Comparison of ENCODE assay signal across 8 cellular contexts in the genomic region with DNA sequence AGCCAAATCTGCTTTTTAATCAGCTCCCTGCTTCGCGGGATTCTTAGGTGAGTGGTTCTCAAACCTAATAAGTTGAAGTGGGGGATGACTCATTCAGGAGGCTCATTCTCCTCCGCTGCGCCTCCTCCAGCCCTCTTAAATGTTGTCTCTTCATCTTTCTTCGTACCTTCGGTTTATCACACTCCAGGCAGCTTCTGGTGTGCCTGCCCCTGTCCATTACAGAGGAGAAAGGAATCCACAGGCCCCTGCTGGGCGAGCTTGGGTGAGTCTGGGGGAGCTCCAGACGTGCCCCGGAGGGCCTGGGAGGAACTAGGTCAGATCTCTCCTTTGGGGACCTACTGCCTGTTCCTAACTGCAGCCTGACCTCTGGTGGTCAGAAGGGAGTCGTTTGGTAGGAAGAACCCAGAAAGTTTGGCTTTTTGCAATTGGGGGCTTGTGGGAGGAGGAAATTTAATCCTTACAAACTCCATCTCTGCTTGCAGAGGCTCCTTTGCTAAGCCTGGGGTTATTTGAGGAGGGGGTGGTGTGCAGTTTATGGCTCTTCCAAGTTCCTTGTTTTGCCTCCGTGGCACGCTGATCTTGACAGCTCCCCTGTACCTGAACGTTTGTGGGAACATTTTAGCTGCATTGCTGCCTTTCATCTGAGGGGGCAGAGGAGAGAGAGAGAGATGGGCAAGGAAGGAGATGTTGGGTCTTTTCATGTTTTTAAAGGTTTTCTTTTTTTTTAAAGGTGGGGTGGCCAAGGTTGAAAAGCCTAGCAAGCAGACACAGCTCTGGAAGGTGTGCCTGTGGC.
DNase-seq lines count a peak whose midpoint lies in the region; ATAC-seq and TF ChIP-seq lines count a peak whose summit lies in the region.

No MANE protein-coding gene starts in this region.

- no peak for ATAC-seq in HG03439 (IDR thresholded peaks at IDR 0.05; ENCODE audit: unreplicated experiment)

- TF ChIP-seq CTCF in LNCaP clone FGC (IDR thresholded peaks at IDR 0.05; ENCODE audit: control insufficient read depth, extremely low read depth, insufficient read depth): peak; percentile 74

- no peak overlapping the region for H3K4me3 ChIP-seq in LNCaP clone FGC (ENCODE audit: low read depth, low read length)

- DNase-seq in stimulated activated CD4-positive, alpha-beta T cell treated with anti-CD3 and anti-CD28 coated beads, Interleukin-12 subunit alpha, Interleukin-12 subunit beta, amount 100 ng/mL, for 4 hours: peak; percentile 19
- no peak for DNase-seq in stimulated activated CD4-positive, alpha-beta T cell treated with anti-CD3 and anti-CD28 coated beads, Interleukin-4, amount 100 ng/mL, for 1 hour
- no peak for DNase-seq in LNCaP clone FGC (ENCODE audit: low read depth)
- peak; percentile 1 for DNase-seq in SKM-1 (lab: John Stamatoyannopoulos, UW; ENCODE audit: unreplicated experiment)
- DNase-seq in caudate nucleus (lab: John Stamatoyannopoulos, UW): peak in 47 of 61 donors; percentile 6 to 65 (median 35)
- DNase-seq in islet precursor cell: peak; percentile 98
- peak; percentile 50 for DNase-seq in stimulated activated CD8-positive, alpha-beta memory T cell treated with anti-CD3 and anti-CD28 coated beads, Interleukin-4, amount 100 ng/mL, for 48 hours

- H3K27ac ChIP-seq in caudate nucleus (ENCODE audit: low read depth, low read length): no peak overlapping the region

Comparison
In these comparisons a context has a peak if more than half of its experiments do, and no peak if none do; other contexts are left out.
1. DNase-seq: peak in stimulated activated CD4-positive, alpha-beta T cell treated with anti-CD3 and anti-CD28 coated beads, Interleukin-12 subunit alpha, Interleukin-12 subunit beta, amount 100 ng/mL, for 4 hours (single experiment), SKM-1 (single experiment), caudate nucleus (47 of 61), islet precursor cell (single experiment) and stimulated activated CD8-positive, alpha-beta memory T cell treated with anti-CD3 and anti-CD28 coated beads, Interleukin-4, amount 100 ng/mL, for 48 hours (single experiment); none in stimulated activated CD4-positive, alpha-beta T cell treated with anti-CD3 and anti-CD28 coated beads, Interleukin-4, amount 100 ng/mL, for 1 hour (single experiment) and LNCaP clone FGC (single experiment).